Comparison of ENCODE assay signal across 15 cellular contexts in the genomic region with DNA sequence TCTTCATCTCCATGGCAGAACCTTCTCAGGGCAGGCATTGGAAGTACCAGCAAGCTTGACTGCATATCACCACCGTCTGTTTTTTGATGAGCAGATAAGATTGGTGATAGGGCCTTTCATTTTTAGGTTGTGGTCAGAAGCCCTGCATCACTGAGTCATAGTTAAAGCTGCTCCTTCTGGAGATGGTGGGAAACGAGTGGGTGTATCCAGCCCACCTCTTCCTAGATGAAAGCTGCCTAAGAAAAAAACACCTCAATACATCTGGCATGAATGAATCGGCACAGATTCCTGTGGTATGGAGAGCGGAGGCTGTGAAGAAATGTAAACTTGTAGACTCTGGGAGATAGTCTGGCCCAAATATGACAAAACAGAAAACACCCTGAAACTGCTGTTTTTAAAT.
DNase-seq lines count a peak whose midpoint lies in the region; ATAC-seq and TF ChIP-seq lines count a peak whose summit lies in the region.
"Had no signal": no experiment of that assay in that cellular context is flagged by ENCODE, and none has a peak within 500 bp of the region (broad histone marks: within the 10 kb centered on the region; RNA-seq: fewer than 3 reads in every experiment).

No MANE protein-coding gene starts in this region.

- no peaks in the 10 kb centered on the region for H3K4me1 ChIP-seq in colonic mucosa

- peaks cover 11% of the 10 kb centered on the region for H3K4me1 Mint-ChIP-seq in stimulated activated effector memory CD8-positive, alpha-beta T cell treated with anti-CD3 and anti-CD28 coated beads, Interleukin-12 subunit alpha, Interleukin-12 subunit beta, amount 100 ng/mL, for 72 hours
- H3K4me1 Mint-ChIP-seq: nephron had no signal

- DNase-seq in activated T-cell treated with anti-CD3 and anti-CD28 coated beads for 4 hours = peak; percentile 2
- no peak for DNase-seq in activated T-cell treated with anti-CD3 and anti-CD28 coated beads, Interleukin-2, amount 50 U/mL, for 1 hour
- DNase-seq in activated CD4-positive, alpha-beta T cell treated with anti-CD3 and anti-CD28 coated beads, Interleukin-2, amount 50 U/mL, for 48 hours = peak; percentile 38 to 56
- DNase-seq in fibroblast of pulmonary artery (ENCODE audit: low read depth) = peak; percentile 7
- no peak for DNase-seq in stimulated activated effector memory CD8-positive, alpha-beta T cell treated with anti-CD3 and anti-CD28 coated beads, Interleukin-12 subunit alpha, Interleukin-12 subunit beta, amount 100 ng/mL, for 72 hours (ENCODE audit: low spot score in 2 of 2)
- DNase-seq in COR-L47 (lab: John Stamatoyannopoulos, UW) = no peak
- DNase-seq in colonic mucosa = no peak
- DNase-seq: ACHN; central memory CD4-positive, alpha-beta T cell; foreskin melanocyte; left cardiac atrium; NCI-H1417 treated with DMSO at 0.1 percent for 48 hours; small intestine had no signal

- no peak for TF ChIP-seq CTCF in fibroblast of pulmonary artery (IDR thresholded peaks at IDR 0.05; ENCODE audit: low read length, missing control alignments)
- no peak for TF ChIP-seq CTCF in colonic mucosa (IDR thresholded peaks at IDR 0.05)

- H3K27ac ChIP-seq in colonic mucosa = no peak overlapping the region

- H3K36me3 Mint-ChIP-seq in stimulated activated effector memory CD8-positive, alpha-beta T cell treated with anti-CD3 and anti-CD28 coated beads, Interleukin-12 subunit alpha, Interleukin-12 subunit beta, amount 100 ng/mL, for 72 hours = peaks cover 4% of the 10 kb centered on the region

- intact Hi-C loops in colonic mucosa (cut with DNase I) = no loop called here

- H3K4me3 Mint-ChIP-seq in stimulated activated effector memory CD8-positive, alpha-beta T cell treated with anti-CD3 and anti-CD28 coated beads, Interleukin-12 subunit alpha, Interleukin-12 subunit beta, amount 100 ng/mL, for 72 hours = no peak overlapping the region
- H3K4me3 Mint-ChIP-seq: nephron had no signal

- peaks cover 4% of the 10 kb centered on the region for H3K9me3 Mint-ChIP-seq in stimulated activated effector memory CD8-positive, alpha-beta T cell treated with anti-CD3 and anti-CD28 coated beads, Interleukin-12 subunit alpha, Interleukin-12 subunit beta, amount 100 ng/mL, for 72 hours
- H3K9me3 Mint-ChIP-seq: nephron had no signal

- H3K36me3 ChIP-seq in colonic mucosa = no peaks in the 10 kb centered on the region

- no peak overlapping the region for H3K4me3 ChIP-seq in fibroblast of pulmonary artery (replicated peaks; ENCODE audit: low read depth, low read length)
- H3K4me3 ChIP-seq in colonic mucosa = no peak overlapping the region

- H3K27me3 ChIP-seq in colonic mucosa = no peaks in the 10 kb centered on the region

- H3K9ac ChIP-seq in colonic mucosa (ENCODE audit: low read depth in 2 of 2, low read length in 2 of 2) = no peak overlapping the region

- peak; percentile 82 for ATAC-seq in stimulated activated effector memory CD8-positive, alpha-beta T cell treated with anti-CD3 and anti-CD28 coated beads, Interleukin-12 subunit alpha, Interleukin-12 subunit beta, amount 100 ng/mL, for 72 hours
- no peak for ATAC-seq in GM19395 (IDR thresholded peaks at IDR 0.05; ENCODE audit: unreplicated experiment)

- peak overlapping the region; percentile 20 for H3K27ac Mint-ChIP-seq in stimulated activated effector memory CD8-positive, alpha-beta T cell treated with anti-CD3 and anti-CD28 coated beads, Interleukin-12 subunit alpha, Interleukin-12 subunit beta, amount 100 ng/mL, for 72 hours

- no peaks in the 10 kb centered on the region for H3K9me3 ChIP-seq in colonic mucosa

Comparison
In these comparisons a context has a peak if more than half of its experiments do, and no peak if none do; other contexts are left out.
1. DNase-seq: peak in activated T-cell treated with anti-CD3 and anti-CD28 coated beads for 4 hours (single experiment), activated CD4-positive, alpha-beta T cell treated with anti-CD3 and anti-CD28 coated beads, Interleukin-2, amount 50 U/mL, for 48 hours (2 of 2) and fibroblast of pulmonary artery (single experiment); none in activated T-cell treated with anti-CD3 and anti-CD28 coated beads, Interleukin-2, amount 50 U/mL, for 1 hour (single experiment), stimulated activated effector memory CD8-positive, alpha-beta T cell treated with anti-CD3 and anti-CD28 coated beads, Interleukin-12 subunit alpha, Interleukin-12 subunit beta, amount 100 ng/mL, for 72 hours (0 of 2), COR-L47 (single experiment) and colonic mucosa (single experiment).